34 cellular contexts compared by ENCODE assay signal in the genomic region with DNA sequence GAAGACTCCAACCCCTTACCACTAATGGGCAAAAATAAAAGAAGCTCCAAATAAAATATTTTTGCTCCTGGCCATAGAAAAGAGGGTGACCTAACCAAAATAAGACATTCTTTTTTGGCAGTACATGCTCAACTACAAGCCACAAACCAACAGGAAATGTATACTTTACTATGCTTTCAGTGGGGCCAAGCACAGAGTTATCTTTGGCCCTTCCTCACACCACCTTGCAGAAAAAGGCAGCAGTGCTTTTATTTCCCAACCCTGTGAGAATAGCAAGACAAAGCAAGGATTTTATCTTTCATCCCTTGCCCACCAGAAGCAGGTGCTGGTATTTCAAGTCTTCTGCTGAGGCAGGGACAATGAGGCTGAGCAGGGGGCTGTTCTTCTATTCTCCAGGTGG.
"Had no signal": no experiment of that assay in that cellular context is flagged by ENCODE, and none has a peak within 500 bp of the region (broad histone marks: within the 10 kb centered on the region; RNA-seq: fewer than 3 reads in every experiment).

No MANE protein-coding gene starts in this region.

- H3K4me3 Mint-ChIP-seq: activated CD4-positive, alpha-beta memory T cell treated with anti-CD3 and anti-CD28 coated beads, Interleukin-2, amount 10 ng/mL, durations not matched to agents 7 days and 5 days; activated CD8-positive, alpha-beta memory T cell treated with anti-CD3 and anti-CD28 coated beads, Interleukin-2, amount 10 ng/mL, durations not matched to agents 7 days and 5 days; activated naive CD8-positive, alpha-beta T cell treated with anti-CD3 and anti-CD28 coated beads for 36 hours had no signal

- H3K36me3 Mint-ChIP-seq: activated CD8-positive, alpha-beta memory T cell treated with anti-CD3 and anti-CD28 coated beads, Interleukin-2, amount 10 ng/mL, durations not matched to agents 7 days and 5 days; activated naive CD8-positive, alpha-beta T cell treated with anti-CD3 and anti-CD28 coated beads for 36 hours had no signal

- H3K4me1 ChIP-seq: Peyer's patch had no signal

- H3K27me3 ChIP-seq: brain microvascular endothelial cell, Peyer's patch had no signal

- H3K36me3 ChIP-seq: brain microvascular endothelial cell, Peyer's patch had no signal

- H3K9me3 ChIP-seq: Peyer's patch had no signal

- H3K27ac Mint-ChIP-seq: activated CD4-positive, alpha-beta memory T cell treated with anti-CD3 and anti-CD28 coated beads, Interleukin-2, amount 10 ng/mL, durations not matched to agents 7 days and 5 days; activated CD8-positive, alpha-beta memory T cell treated with anti-CD3 and anti-CD28 coated beads, Interleukin-2, amount 10 ng/mL, durations not matched to agents 7 days and 5 days; activated naive CD8-positive, alpha-beta T cell treated with anti-CD3 and anti-CD28 coated beads for 36 hours had no signal

- H3K27ac ChIP-seq: brain microvascular endothelial cell, Peyer's patch, RWPE1, VCaP had no signal

- H3K27me3 Mint-ChIP-seq: activated CD4-positive, alpha-beta memory T cell treated with anti-CD3 and anti-CD28 coated beads, Interleukin-2, amount 10 ng/mL, durations not matched to agents 7 days and 5 days; activated CD8-positive, alpha-beta memory T cell treated with anti-CD3 and anti-CD28 coated beads, Interleukin-2, amount 10 ng/mL, durations not matched to agents 7 days and 5 days; activated naive CD8-positive, alpha-beta T cell treated with anti-CD3 and anti-CD28 coated beads for 36 hours had no signal

- H3K4me3 ChIP-seq: Peyer's patch had no signal

- DNase-seq: activated CD4-positive, alpha-beta memory T cell treated with anti-CD3 and anti-CD28 coated beads, Interleukin-2, amount 10 ng/mL, durations not matched to agents 7 days and 5 days; activated CD4-positive, alpha-beta T cell treated with anti-CD3 and anti-CD28 coated beads for 1 hour; activated CD4-positive, alpha-beta T cell treated with anti-CD3 and anti-CD28 coated beads for 48 hours; activated CD4-positive, CD25-positive, alpha-beta regulatory T cell; activated CD8-positive, alpha-beta memory T cell treated with anti-CD3 and anti-CD28 coated beads for 24 hours; activated CD8-positive, alpha-beta memory T cell treated with anti-CD3 and anti-CD28 coated beads, Interleukin-2, amount 10 ng/mL, durations not matched to agents 7 days and 5 days; activated CD8-positive, alpha-beta memory T cell treated with anti-CD3 and anti-CD28 coated beads, Interleukin-2, amount 50 U/mL, for 48 hours; activated effector memory CD4-positive, alpha-beta T cell treated with Interleukin-2 at 50 U/mL for 16 hours; activated naive CD4-positive, alpha-beta T cell; activated naive CD4-positive, alpha-beta T cell treated with anti-CD3 and anti-CD28 coated beads, Interleukin-2, amount 50 U/mL, for 16 hours; activated naive CD8-positive, alpha-beta T cell treated with anti-CD3 and anti-CD28 coated beads for 36 hours; activated T-cell treated with anti-CD3 and anti-CD28 coated beads, Interleukin-2, amount 50 U/mL, for 48 hours; amniotic stem cell; aorta; brain microvascular endothelial cell; central memory CD4-positive, alpha-beta T cell; NCI-H1092 treated with DMSO at 0.1 percent for 48 hours; NCI-H1417; NCI-H187 treated with DMSO at 0.1 percent for 48 hours; NCI-H2081 treated with DMSO at 0.1 percent for 48 hours; NCI-H226; NCI-H446 treated with DMSO at 0.1 percent for 48 hours; NCI-H524; NCI-H69; NCI-H82; PC-3; Peyer's patch; SW 1271; T-helper 1 cell; T-helper 2 cell; T-helper 9 cell had no signal

- H3K4me1 Mint-ChIP-seq: activated CD4-positive, alpha-beta memory T cell treated with anti-CD3 and anti-CD28 coated beads, Interleukin-2, amount 10 ng/mL, durations not matched to agents 7 days and 5 days; activated CD8-positive, alpha-beta memory T cell treated with anti-CD3 and anti-CD28 coated beads, Interleukin-2, amount 10 ng/mL, durations not matched to agents 7 days and 5 days; activated naive CD8-positive, alpha-beta T cell treated with anti-CD3 and anti-CD28 coated beads for 36 hours had no signal

- ATAC-seq: activated CD8-positive, alpha-beta memory T cell treated with anti-CD3 and anti-CD28 coated beads, Interleukin-2, amount 10 ng/mL, durations not matched to agents 7 days and 5 days; PC-3; Right ventricle myocardium inferior had no signal
